8 cellular contexts compared by ENCODE assay signal in genomic region chr20:49712118-49712517, GRCh38. TPM values are rescaled to one million over a fixed set of nuclear protein-coding genes. Genes with fewer than 3 reads are reported as not detected.
DNase-seq lines count a peak whose midpoint lies in the region; ATAC-seq and TF ChIP-seq lines count a peak whose summit lies in the region.

No MANE protein-coding gene starts in this region.

- H3K4me3 ChIP-seq in heart right ventricle = peak overlapping the region in 9 of 10 donors; percentile 79 to 99 (median 98)
- H3K4me3 ChIP-seq in mammary epithelial cell (replicated peaks in 1 of 3; ENCODE audit: insufficient read depth in 1 of 3, low read depth in 2 of 3, low read length in 3 of 3) = peak overlapping the region; percentile 60 to 89 (median 69)
- H3K4me3 ChIP-seq in mucosa of descending colon = no peak overlapping the region
- H3K4me3 ChIP-seq in vagina = peak overlapping the region; percentile 95

- H3K4me1 ChIP-seq in heart right ventricle (peaks cover 0 to 63% (median 52%) of the 10 kb centered on the region in 9 donors), mammary epithelial cell (ENCODE audit: insufficient read depth, low read length) (peaks cover 11% of the 10 kb centered on the region), mucosa of descending colon (ENCODE audit: low read depth) (peaks cover 29% of the 10 kb centered on the region), vagina (peaks cover 45% of the 10 kb centered on the region)

- H4K20me1 ChIP-seq in mammary epithelial cell (ENCODE audit: insufficient read depth, low read length) = no peaks in the 10 kb centered on the region

- H3K36me3 ChIP-seq in heart right ventricle = no peaks in the 10 kb centered on the region
- no peaks in the 10 kb centered on the region for H3K36me3 ChIP-seq in mammary epithelial cell (ENCODE audit: insufficient read depth, low read length)
- H3K36me3 ChIP-seq in mucosa of descending colon (ENCODE audit: low read depth) = no peaks in the 10 kb centered on the region
- H3K36me3 ChIP-seq in vagina = no peaks in the 10 kb centered on the region

- no peak overlapping the region for H3K9ac ChIP-seq in mammary epithelial cell (ENCODE audit: insufficient read depth, low read length)

- H2AFZ ChIP-seq in mammary epithelial cell (ENCODE audit: low read depth, low read length) = no peak overlapping the region

- H3K27me3 ChIP-seq in heart right ventricle (no peaks in the 10 kb centered on the region), mammary epithelial cell (ENCODE audit: insufficient read depth, low read length) (no peaks in the 10 kb centered on the region), vagina (no peaks in the 10 kb centered on the region)

- no peaks in the 10 kb centered on the region for H3K9me3 ChIP-seq in heart right ventricle
- no peaks in the 10 kb centered on the region for H3K9me3 ChIP-seq in mammary epithelial cell (replicated peaks; ENCODE audit: insufficient read depth, low read length)
- H3K9me3 ChIP-seq in mucosa of descending colon = no peaks in the 10 kb centered on the region
- no peaks in the 10 kb centered on the region for H3K9me3 ChIP-seq in vagina

- ATAC-seq in heart right ventricle (peak in 1 of 8 donors; percentile 2), mucosa of descending colon (peak; percentile 6)
- no peak for ATAC-seq in activated CD4-positive, CD25-positive, alpha-beta regulatory T cell treated with anti-CD3 and anti-CD28 coated beads, Interleukin-2, amount 50 U/mL, for 24 hours

- no peak for TF ChIP-seq POLR2A in vagina (IDR thresholded peaks at IDR 0.05)

- H3K27ac ChIP-seq in heart right ventricle = peak overlapping the region in 8 of 10 donors; percentile 88 to 99 (median 96)
- no peak overlapping the region for H3K27ac ChIP-seq in mammary epithelial cell (ENCODE audit: insufficient read depth, low read depth, low read length)
- peak overlapping the region; percentile 90 for H3K27ac ChIP-seq in vagina

- in situ Hi-C loops in mammary epithelial cell (cut with MboI; ENCODE audit: low sequenced_read_pairs in 2 of 2) = no loop called here

- peak overlapping the region; percentile 84 for H3K4me2 ChIP-seq in mammary epithelial cell (ENCODE audit: insufficient read depth, low read depth, low read length)

- 55 to 60% methylated on average over 4 of the region's 4 CpGs for WGBS in heart right ventricle, 2 donors
- 34% methylated on average over 2 of the region's 4 CpGs for WGBS in mammary epithelial cell (ENCODE audit: low coverage, missing lambda C conversion rate)

- TF ChIP-seq CTCF in heart right ventricle (IDR thresholded peaks at IDR 0.05) = no peak
- no peak for TF ChIP-seq CTCF in mammary epithelial cell (conservative IDR thresholded peaks at IDR 0.05 in 1 of 2, IDR thresholded peaks at IDR 0.05 in 1 of 2; ENCODE audit: extremely low read depth in 1 of 2, insufficient read depth in 1 of 2, low read depth in 1 of 2, low read length in 2 of 2)
- TF ChIP-seq CTCF in mucosa of descending colon (IDR thresholded peaks at IDR 0.05) = no peak
- TF ChIP-seq CTCF in vagina (IDR thresholded peaks at IDR 0.05) = no peak

- CTCF ChIA-PET in mammary epithelial cell (lab: Charles Lee; ENCODE audit: low non-redundant PET) = interaction anchor here (1.0 kb wide), 1 partner anchor 103 kb away, joined by 4 read pairs; no protein-coding TSS in a partner anchor

- intact Hi-C loops in heart right ventricle (cut with DNase I) (loop anchor here in 8 of 10 donors (2.0 to 10.0 kb wide), 7 partner anchors 75 to 101 kb away; partner anchors contain the start of gene SLC9A8 (in 6 of the 8)), cardiac septum (cut with DNase I) (no loop called here), mammary epithelial cell (cut with micrococcal nuclease) (loop anchor here (2.0 to 5.0 kb wide), 3 partner anchors 80 to 101 kb away; partner anchors contain the start of gene SLC9A8), mucosa of descending colon (cut with DNase I, micrococcal nuclease) (loop anchor here in 1 of 2 donors (10.0 kb wide), 1 partner anchor 77 kb away; no protein-coding TSS in a partner anchor), vagina (cut with DNase I) (loop anchor here (5.0 kb wide), 1 partner anchor 100 kb away; no protein-coding TSS in a partner anchor)

- dilution Hi-C loops in mammary epithelial cell (cut with HindIII; ENCODE audit: low sequenced_read_pairs) = no loop called here

- BruUV-seq in mammary epithelial cell (replicated peaks; lab: Mats Ljungman, UMichigan) = no TSS peak

- DNase-seq in heart right ventricle (no peak), cardiac septum (ENCODE audit: low spot score) (no peak), mammary epithelial cell (no peak), mucosa of descending colon (no peak), vagina (ENCODE audit: extremely low spot score in 2 of 2) (no peak), DMS 273 treated with DMSO at 0.1 percent for 48 hours (lab: John Stamatoyannopoulos, UW) (no peak), islet precursor cell (no peak)

- H3K79me2 ChIP-seq in mammary epithelial cell (ENCODE audit: insufficient read depth, low read length) = peaks cover 63% of the 10 kb centered on the region

RNA-seq across cellular contexts. Expression of gene B4GALT5, which starts 1.6 kb away (rescaled TPM):
- 10 to 100 TPM; 24.4 to 61.6 (median 34.3) TPM for total RNA-seq in heart right ventricle
- 10 to 100 TPM in 1 of 2 donors, 1 to 10 TPM in 1; 7.4 to 12.5 TPM for polyA plus RNA-seq in heart right ventricle
- 28.0 TPM for total RNA-seq in cardiac septum
- total RNA-seq in mammary epithelial cell = 10 to 100 TPM; 22.7 to 22.8 TPM
- 24.0 TPM for polyA plus RNA-seq in mammary epithelial cell
- polyA minus RNA-seq in mammary epithelial cell = 17.7 TPM
- 10 to 100 TPM; 52.4 to 65.1 (median 60.2) TPM for total RNA-seq in mucosa of descending colon
- 17.9 TPM for total RNA-seq in vagina
